Comparison of ENCODE assay signal across 12 cellular contexts in genomic region chr17:2230877-2231276, GRCh38.
DNase-seq lines count a peak whose midpoint lies in the region; ATAC-seq and TF ChIP-seq lines count a peak whose summit lies in the region.
"Had no signal": no experiment of that assay in that cellular context is flagged by ENCODE, and none has a peak within 500 bp of the region (broad histone marks: within the 10 kb centered on the region; RNA-seq: fewer than 3 reads in every experiment).

No MANE protein-coding gene starts in this region.

- POLR2A ChIA-PET in MCF 10A (lab: Yijun Ruan, JAX) = no interaction called here

- no peaks in the 10 kb centered on the region for H3K9me3 Mint-ChIP-seq in MCF 10A (ENCODE audit: unreplicated experiment)

- WGBS in transverse colon (ENCODE audit: low coverage in 1 of 2), 2 donors = 0 to 81% methylated on average over 1 to 6 of the region's 6 CpGs

- no peak overlapping the region for H3K4me3 Mint-ChIP-seq in MCF 10A (ENCODE audit: unreplicated experiment)

- H3K27me3 Mint-ChIP-seq in MCF 10A (ENCODE audit: insufficient read depth, unreplicated experiment) = no peaks in the 10 kb centered on the region

- DNase-seq in breast epithelium (ENCODE audit: low spot score in 2 of 2) (no peak), MCF 10A (ENCODE audit: unreplicated experiment) (no peak), ascending aorta (ENCODE audit: low spot score in 2 of 2) (peak in 1 of 2 donors; percentile 51), transverse colon (no peak), T1000 (lab: John Stamatoyannopoulos, UW) (no peak), kidney glomerular epithelial cell (lab: John Stamatoyannopoulos, UW) (no peak)
- DNase-seq: effector CD8-positive, alpha-beta T cell; NCI-H1417 treated with DMSO at 0.1 percent for 48 hours; stimulated activated CD4-positive, alpha-beta T cell treated with anti-CD3 and anti-CD28 coated beads, Interleukin-15, amount 100 ng/mL, for 24 hours had no signal

- TF ChIP-seq POLR2A in breast epithelium (IDR thresholded peaks at IDR 0.05) (no peak), transverse colon (IDR thresholded peaks at IDR 0.05) (no peak)

- no TSS peak for BruUV-seq in MCF 10A (replicated peaks; lab: Mats Ljungman, UMichigan)

- CTCF ChIA-PET in MCF 10A (lab: Yijun Ruan, JAX) = interaction anchor here (0.6 to 1.1 kb wide), 4 partner anchors 14 to 1519 kb away, joined by 3 to 5 read pairs (median 4); no protein-coding TSS in a partner anchor

- in situ Hi-C loops in transverse colon (cut with MboI; ENCODE audit: low pct_ligation_motif_present in 1 of 4, low pct_unique_long_range_greater_than_20kb in 1 of 4, low sequenced_read_pairs in 3 of 4) = no loop called here

- TF ChIP-seq CTCF in breast epithelium (IDR thresholded peaks at IDR 0.05) (no peak), MCF 10A (IDR thresholded peaks at IDR 0.05; ENCODE audit: unreplicated experiment) (no peak), ascending aorta (IDR thresholded peaks at IDR 0.05) (no peak), transverse colon (IDR thresholded peaks at IDR 0.05) (no peak)

- H3K4me3 ChIP-seq in breast epithelium = peak overlapping the region in 1 of 3 donors; percentile 5
- no peak overlapping the region for H3K4me3 ChIP-seq in ascending aorta
- H3K4me3 ChIP-seq in mucosa of rectum (ENCODE audit: low read length in 2 of 2) = no peak overlapping the region
- no peak overlapping the region for H3K4me3 ChIP-seq in transverse colon

- no peak overlapping the region for H3K9ac ChIP-seq in mucosa of rectum (ENCODE audit: low read depth in 1 of 2, low read length in 2 of 2)

- peaks cover 6% of the 10 kb centered on the region for H3K4me1 Mint-ChIP-seq in MCF 10A (ENCODE audit: insufficient read depth, unreplicated experiment)

- no peak for ATAC-seq in HG03108 (IDR thresholded peaks at IDR 0.05; ENCODE audit: unreplicated experiment)

- H3K27ac Mint-ChIP-seq in MCF 10A (ENCODE audit: low read depth, unreplicated experiment) = no peak overlapping the region

- intact Hi-C loops in breast epithelium (cut with DNase I; ENCODE audit: low total_unique reads) = no loop called here
- intact Hi-C loops in MCF 10A (cut with micrococcal nuclease) = loop anchor here (1.0 kb wide), 1 partner anchor 176 kb away; the partner anchor contains the start of gene HIC1
- intact Hi-C loops in ascending aorta (cut with DNase I) = no loop called here
- intact Hi-C loops in transverse colon (cut with DNase I; ENCODE audit: low total_unique reads) = no loop called here

- peak overlapping the region; percentile 36 to 82 for H3K27ac ChIP-seq in breast epithelium
- peak overlapping the region; percentile 26 to 28 for H3K27ac ChIP-seq in ascending aorta
- H3K27ac ChIP-seq in mucosa of rectum (ENCODE audit: low read depth in 2 of 2, low read length in 2 of 2) = peak overlapping the region; percentile 8 to 48
- peak overlapping the region; percentile 63 to 70 (median 66) for H3K27ac ChIP-seq in transverse colon
- H3K27ac ChIP-seq: RWPE1 had no signal

- no peaks in the 10 kb centered on the region for H3K36me3 ChIP-seq in breast epithelium
- peaks cover 0 to 4% of the 10 kb centered on the region in 2 donors for H3K36me3 ChIP-seq in ascending aorta
- peaks cover 10 to 12% of the 10 kb centered on the region in 2 donors for H3K36me3 ChIP-seq in mucosa of rectum (ENCODE audit: control insufficient read depth in 2 of 2, insufficient read depth in 2 of 2, low read length in 2 of 2)
- peaks cover 0 to 1% (median 0%) of the 10 kb centered on the region in 4 donors for H3K36me3 ChIP-seq in transverse colon

- TF ChIP-seq EP300 in transverse colon (IDR thresholded peaks at IDR 0.05; ENCODE audit: low read depth) = no peak

- H3K4me1 ChIP-seq in breast epithelium = peaks cover 0 to 7% of the 10 kb centered on the region in 2 donors
- peaks cover 10 to 32% of the 10 kb centered on the region in 2 donors for H3K4me1 ChIP-seq in ascending aorta
- H3K4me1 ChIP-seq in mucosa of rectum (ENCODE audit: control insufficient read depth in 2 of 2, insufficient read depth in 2 of 2, low read length in 2 of 2) = peaks cover 0 to 12% of the 10 kb centered on the region in 2 donors
- peaks cover 8 to 32% (median 20%) of the 10 kb centered on the region in 4 donors for H3K4me1 ChIP-seq in transverse colon

- H3K36me3 Mint-ChIP-seq in MCF 10A (ENCODE audit: insufficient read depth, unreplicated experiment) = peaks cover 42% of the 10 kb centered on the region

- H3K9me3 ChIP-seq in breast epithelium (no peaks in the 10 kb centered on the region), ascending aorta (no peaks in the 10 kb centered on the region), mucosa of rectum (ENCODE audit: control insufficient read depth in 2 of 2, low read length in 2 of 2) (no peaks in the 10 kb centered on the region), transverse colon (no peaks in the 10 kb centered on the region)

- H3K27me3 ChIP-seq in breast epithelium = no peaks in the 10 kb centered on the region
- H3K27me3 ChIP-seq in ascending aorta = no peaks in the 10 kb centered on the region
- no peaks in the 10 kb centered on the region for H3K27me3 ChIP-seq in mucosa of rectum (ENCODE audit: control insufficient read depth in 2 of 2, insufficient read depth in 2 of 2, low read length in 2 of 2)
- no peaks in the 10 kb centered on the region for H3K27me3 ChIP-seq in transverse colon
